Comparison of ENCODE assay signal across 10 cellular contexts in the genomic region with DNA sequence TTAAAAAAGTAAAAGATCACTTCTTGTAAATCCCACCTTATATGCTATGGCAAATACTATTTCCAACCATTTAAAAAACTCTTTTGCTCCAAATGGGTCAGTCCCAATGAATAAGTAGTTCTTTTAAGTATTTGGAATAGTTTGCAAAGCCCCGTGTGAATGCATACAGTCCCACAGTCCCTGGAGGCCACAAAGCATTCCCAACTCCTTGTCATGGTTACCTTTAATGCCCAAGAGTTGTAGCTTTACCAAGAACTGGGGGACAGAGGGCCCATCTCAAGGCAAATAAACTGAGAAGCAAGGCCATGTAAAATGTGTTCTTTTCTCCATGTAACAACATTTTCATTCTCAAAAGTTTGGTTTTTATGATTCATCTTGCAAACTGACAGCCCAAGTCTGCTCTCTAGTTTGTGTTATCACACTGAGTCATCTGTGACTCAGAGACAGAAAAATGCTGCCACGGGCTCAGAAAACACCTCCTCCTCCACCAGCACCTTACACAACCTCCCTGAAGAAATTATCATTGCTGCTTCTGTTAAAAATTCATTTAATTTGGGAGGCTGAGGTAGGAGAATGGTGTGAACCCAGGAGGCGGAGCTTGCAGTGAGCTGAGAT.
DNase-seq lines count a peak whose midpoint lies in the region; ATAC-seq, FAIRE-seq and TF ChIP-seq lines count a peak whose summit lies in the region.
"Had no signal": no experiment of that assay in that cellular context is flagged by ENCODE, and none has a peak within 500 bp of the region (broad histone marks: within the 10 kb centered on the region; RNA-seq: fewer than 3 reads in every experiment).

No MANE protein-coding gene starts in this region.

- peak overlapping the region; percentile 58 to 83; a peak in 5 of 6 replicates for H3K27ac ChIP-seq in A549
- no peak overlapping the region for H3K27ac ChIP-seq in stomach
- H3K27ac ChIP-seq: thyroid gland had no signal

- ATAC-seq in A549 (peak; percentile 98 to 99), GM21786 (IDR thresholded peaks at IDR 0.05; ENCODE audit: unreplicated experiment) (no peak)
- peak; percentile 67 for ATAC-seq in activated T-helper 17 cell treated with anti-CD3 and anti-CD28 coated beads, Interleukin-2, amount 50 U/mL, for 72 hours (replicated peaks)

- TF ChIP-seq CTCF in A549 (IDR thresholded peaks at IDR 0.05) (no peak), stomach (IDR thresholded peaks at IDR 0.05) (no peak)

- no peaks in the 10 kb centered on the region for H3K27me3 ChIP-seq in stomach
- H3K27me3 ChIP-seq: thyroid gland had no signal

- TF ChIP-seq EP300 in A549 (IDR thresholded peaks at IDR 0.05), result peak in 1 of 2 experiments; percentile 43; a peak in 2 of 5 replicates
- TF ChIP-seq EP300 in stomach (IDR thresholded peaks at IDR 0.05), result no peak

- H3K4me2 ChIP-seq in A549, result peak overlapping the region; percentile 82

- DNase-seq in A549 (ENCODE audit: low read depth in 1 of 2, low spot score in 1 of 2) (peak; percentile 65 to 76), HEK293T (ENCODE audit: extremely low spot score) (peak; percentile 15), G401 (ENCODE audit: low spot score) (no peak), stomach (no peak), cerebellar cortex (ENCODE audit: low spot score) (no peak)
- DNase-seq: thyroid gland had no signal

- H3K9me3 ChIP-seq in A549 (no peaks in the 10 kb centered on the region), stomach (no peaks in the 10 kb centered on the region)
- H3K9me3 ChIP-seq: thyroid gland had no signal

- H3K36me3 Mint-ChIP-seq in activated T-helper 17 cell treated with anti-CD3 and anti-CD28 coated beads, Interleukin-2, amount 50 U/mL, for 72 hours (ENCODE audit: low read depth), result no peaks in the 10 kb centered on the region

- H3K4me3 Mint-ChIP-seq in activated T-helper 17 cell treated with anti-CD3 and anti-CD28 coated beads, Interleukin-2, amount 50 U/mL, for 72 hours, result no peak overlapping the region
- H3K4me3 Mint-ChIP-seq: activated T-helper 1 cell treated with anti-CD3 and anti-CD28 coated beads, Interleukin-12 subunit alpha, Interleukin-12 subunit beta, Interleukin-2, Interleukin-4 antibody, amounts not matched to agents 30 ng/mL and 10 ng/mL and 1 ng/mL, durations not matched to agents 14 hours and 24 hours and 36 hours had no signal

- H3K4me1 Mint-ChIP-seq in activated T-helper 17 cell treated with anti-CD3 and anti-CD28 coated beads, Interleukin-2, amount 50 U/mL, for 72 hours, result no peaks in the 10 kb centered on the region

- WGBS in A549 (ENCODE audit: missing lambda C conversion rate), result 2% methylated on average over 3 of the region's 3 CpGs
- 42 to 46% (median 43%) methylated on average over 3 of the region's 3 CpGs for WGBS in stomach, 5 donors

- intact Hi-C loops in stomach (cut with DNase I; ENCODE audit: low total_unique reads), result no loop called here

- FAIRE-seq in A549 (lab: Jason Lieb, UNC) (peak; percentile 13), islet of Langerhans (lab: Jason Lieb, UNC) (peak; percentile 47)

- H3K27ac Mint-ChIP-seq in activated T-helper 17 cell treated with anti-CD3 and anti-CD28 coated beads, Interleukin-2, amount 50 U/mL, for 72 hours, result no peak overlapping the region
- H3K27ac Mint-ChIP-seq: activated T-helper 1 cell treated with anti-CD3 and anti-CD28 coated beads, Interleukin-12 subunit alpha, Interleukin-12 subunit beta, Interleukin-2, Interleukin-4 antibody, amounts not matched to agents 30 ng/mL and 10 ng/mL and 1 ng/mL, durations not matched to agents 14 hours and 24 hours and 36 hours had no signal

- peak; percentile 13 to 28; a peak in 1 of 5 replicates for TF ChIP-seq RAD21 in A549 (conservative IDR thresholded peaks at IDR 0.05 in 1 of 2, IDR thresholded peaks at IDR 0.05 in 1 of 2)

- peaks cover 2% of the 10 kb centered on the region for H3K27me3 Mint-ChIP-seq in activated T-helper 17 cell treated with anti-CD3 and anti-CD28 coated beads, Interleukin-2, amount 50 U/mL, for 72 hours

- H3K4me3 ChIP-seq in A549, result no peak overlapping the region
- H3K4me3 ChIP-seq in stomach, result no peak overlapping the region
- H3K4me3 ChIP-seq: thyroid gland had no signal

- CTCF ChIA-PET in A549 (lab: Yijun Ruan, JAX), result no interaction called here
- CTCF ChIA-PET in HEK293T (lab: Yijun Ruan, JAX), result no interaction called here

- TF ChIP-seq POLR2A in A549 (IDR thresholded peaks at IDR 0.05; ENCODE audit: low read length) (no peak), stomach (IDR thresholded peaks at IDR 0.05) (no peak)

- in situ Hi-C loops in G401 (cut with HindIII; ENCODE audit: low sequenced_read_pairs), result no loop called here

- H3K36me3 ChIP-seq in stomach, result no peaks in the 10 kb centered on the region
- H3K36me3 ChIP-seq: thyroid gland had no signal

- POLR2A ChIA-PET in A549 (lab: Yijun Ruan, JAX), result no interaction called here
- POLR2A ChIA-PET in HEK293T (lab: Yijun Ruan, JAX), result no interaction called here

- H3K4me1 ChIP-seq in A549 (peaks cover 49% of the 10 kb centered on the region), stomach (peaks cover 0 to 9% (median 3%) of the 10 kb centered on the region in 4 donors)
- H3K4me1 ChIP-seq: thyroid gland had no signal

- no peaks in the 10 kb centered on the region for H3K9me3 Mint-ChIP-seq in activated T-helper 17 cell treated with anti-CD3 and anti-CD28 coated beads, Interleukin-2, amount 50 U/mL, for 72 hours
- H3K9me3 Mint-ChIP-seq: activated T-helper 1 cell treated with anti-CD3 and anti-CD28 coated beads, Interleukin-12 subunit alpha, Interleukin-12 subunit beta, Interleukin-2, Interleukin-4 antibody, amounts not matched to agents 30 ng/mL and 10 ng/mL and 1 ng/mL, durations not matched to agents 14 hours and 24 hours and 36 hours had no signal

TF ChIP-seq in A549, 52 proteins besides CTCF, POLR2A, EP300 and RAD21 (continues in another document):
- TF ChIP-seq ZC3H11A (IDR thresholded peaks at IDR 0.05) (no peak), JUN (IDR thresholded peaks at IDR 0.05) (peak; percentile 51 to 61; a peak in 3 of 5 replicates), E2F6 (IDR thresholded peaks at IDR 0.05; ENCODE audit: borderline replicate concordance, low read depth) (no peak), JUNB (IDR thresholded peaks at IDR 0.05) (peak; percentile 96), TP53 (CRISPR knock-in tag; IDR thresholded peaks at IDR 0.05) (no peak), NPAS2 (CRISPR knock-in tag; IDR thresholded peaks at IDR 0.05; ENCODE audit: borderline replicate concordance) (no peak), FOSB (CRISPR knock-in tag; IDR thresholded peaks at IDR 0.05) (no peak), RNF2 (IDR thresholded peaks at IDR 0.05; ENCODE audit: borderline replicate concordance, low read depth) (no peak), KDM5A (IDR thresholded peaks at IDR 0.05) (no peak), HEYL (CRISPR knock-in tag; IDR thresholded peaks at IDR 0.05) (no peak), MYC (IDR thresholded peaks at IDR 0.05; ENCODE audit: borderline replicate concordance, low read length) (no peak), HOXB5 (CRISPR knock-in tag; IDR thresholded peaks at IDR 0.05) (no peak)
- TF ChIP-seq, protein P1, sequence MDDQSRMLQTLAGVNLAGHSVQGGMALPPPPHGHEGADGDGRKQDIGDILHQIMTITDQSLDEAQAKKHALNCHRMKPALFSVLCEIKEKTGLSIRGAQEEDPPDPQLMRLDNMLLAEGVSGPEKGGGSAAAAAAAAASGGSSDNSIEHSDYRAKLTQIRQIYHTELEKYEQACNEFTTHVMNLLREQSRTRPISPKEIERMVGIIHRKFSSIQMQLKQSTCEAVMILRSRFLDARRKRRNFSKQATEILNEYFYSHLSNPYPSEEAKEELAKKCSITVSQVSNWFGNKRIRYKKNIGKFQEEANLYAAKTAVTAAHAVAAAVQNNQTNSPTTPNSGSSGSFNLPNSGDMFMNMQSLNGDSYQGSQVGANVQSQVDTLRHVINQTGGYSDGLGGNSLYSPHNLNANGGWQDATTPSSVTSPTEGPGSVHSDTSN (IDR thresholded peaks at IDR 0.05), result 0 out of 2 replicates have a peak, but pooled peaks have one; percentile 48

TF ChIP-seq in HEK293T, 16 proteins besides CTCF, POLR2A, EP300 and RAD21:
- TF ChIP-seq PKNOX1 (IDR thresholded peaks at IDR 0.05), result 0 out of 2 replicates have a peak, but pooled peaks have one; percentile 8
- TF ChIP-seq HDGF (IDR thresholded peaks at IDR 0.05; ENCODE audit: borderline replicate concordance), result no peak
TF ChIP-seq in HEK293T: peak in this region for 1.

Comparison
In these comparisons a context has a peak if more than half of its experiments do, and no peak if none do; other contexts are left out.
1. DNase-seq: peak in A549 (2 of 2) and HEK293T (single experiment); none in G401 (single experiment), stomach (single experiment) and cerebellar cortex (single experiment).
2. H3K27ac ChIP-seq: peak in A549 (2 of 2); none in stomach (0 of 5).